Comparison of ENCODE assay signal across 24 cellular contexts in genomic region chr1:59769412-59770095, GRCh38. TPM values are rescaled to one million over a fixed set of nuclear protein-coding genes. Genes with fewer than 3 reads are reported as not detected.
DNase-seq lines count a peak whose midpoint lies in the region; ATAC-seq, FAIRE-seq and TF ChIP-seq lines count a peak whose summit lies in the region.
"Had no signal": no experiment of that assay in that cellular context is flagged by ENCODE, and none has a peak within 500 bp of the region (broad histone marks: within the 10 kb centered on the region; RNA-seq: fewer than 3 reads in every experiment).

No MANE protein-coding gene starts in this region.

- 3% methylated on average over 9 of the region's 9 CpGs for WGBS in K562 (ENCODE audit: insufficient coverage, low coverage, missing lambda C conversion rate)

- H3K27ac ChIP-seq in A673 (ENCODE audit: low read depth, low read length, poor library complexity, severe bottlenecking) (peak overlapping the region; percentile 83), HEK293 (ENCODE audit: extremely low read depth, low read depth, low read length) (no peak overlapping the region), K562 (ENCODE audit: extremely low read depth, low read depth, low read length) (no peak overlapping the region)
- H3K27ac ChIP-seq: adrenal gland, gastroesophageal sphincter, parathyroid adenoma, testis had no signal

- H3K4me1 Mint-ChIP-seq in glutamatergic neuron (ENCODE audit: low read depth, unreplicated experiment) = peaks cover 5% of the 10 kb centered on the region
- H3K4me1 Mint-ChIP-seq: CD4-positive, CD25-positive, alpha-beta regulatory T cell had no signal

- H3K4me3 Mint-ChIP-seq in glutamatergic neuron (ENCODE audit: unreplicated experiment) = no peak overlapping the region
- H3K4me3 Mint-ChIP-seq: CD4-positive, CD25-positive, alpha-beta regulatory T cell; dendritic cell treated with granulocyte-macrophage colony-stimulating factor and Interleukin-4, amounts not matched to agents 40 ng/mL and 50 ng/mL, for 4 days; natural killer cell treated with Interleukin-12 subunit alpha and Interleukin-12 subunit beta and Interleukin-15 and Interleukin-18, amount 100 ng/mL, for 72 hours; WTC11 had no signal

- ATAC-seq in K562 (no peak), GM18868 (IDR thresholded peaks at IDR 0.05; ENCODE audit: unreplicated experiment) (no peak)
- ATAC-seq: gastroesophageal sphincter, left colon, WTC11 had no signal

- no peak for TF ChIP-seq POLR2A in K562 (conservative IDR thresholded peaks at IDR 0.05)

- H3K36me3 ChIP-seq in A673 (ENCODE audit: insufficient read depth, low read length, poor library complexity, severe bottlenecking) (no peaks in the 10 kb centered on the region), HEK293 (ENCODE audit: control insufficient read depth in 2 of 2, insufficient read depth in 1 of 2, low read length in 2 of 2) (no peaks in the 10 kb centered on the region), K562 (ENCODE audit: control insufficient read depth, insufficient read depth, low read length) (no peaks in the 10 kb centered on the region)
- H3K36me3 ChIP-seq: adrenal gland, gastroesophageal sphincter had no signal

- no peak overlapping the region for H3K9ac ChIP-seq in K562 (ENCODE audit: insufficient read depth in 1 of 2, low read depth in 2 of 2, low read length in 2 of 2)
- H3K9ac ChIP-seq: parathyroid adenoma had no signal

- H3K27me3 ChIP-seq in A673 (replicated peaks; ENCODE audit: insufficient read depth, low read depth, low read length, poor library complexity) (no peaks in the 10 kb centered on the region), K562 (ENCODE audit: control insufficient read depth in 2 of 2, insufficient read depth in 2 of 2, low read length in 2 of 2) (peaks cover 5 to 11% of the 10 kb centered on the region in 2 experiments; a peak in 2 of 5 replicates)
- H3K27me3 ChIP-seq: adrenal gland, gastroesophageal sphincter, testis had no signal

- H3K4me2 ChIP-seq in K562 (ENCODE audit: insufficient read depth, low read length) = no peak overlapping the region

- BruUV-seq in A673 (replicated peaks; lab: Mats Ljungman, UMichigan) = no TSS peak
- BruUV-seq in K562 (replicated peaks; lab: Mats Ljungman, UMichigan) = no TSS peak

- peak; percentile 94 for DNase-seq in A673 (ENCODE audit: low spot score)
- peak in 1 of 4 experiments; percentile 16 for DNase-seq in K562 (ENCODE audit: extremely low read depth in 1 of 4, low spot score in 3 of 4)
- DNase-seq in kidney glomerular epithelial cell (lab: John Stamatoyannopoulos, UW) = peak; percentile 49
- no peak for DNase-seq in ACHN
- no peak for DNase-seq in glutamatergic neuron
- no peak for DNase-seq in NCI-H1436 (lab: John Stamatoyannopoulos, UW)
- DNase-seq: activated CD4-positive, alpha-beta T cell treated with anti-CD3 and anti-CD28 coated beads, Interleukin-2, amount 50 U/mL, for 4 hours; activated gamma-delta T cell; adrenal gland; CD4-positive, CD25-positive, alpha-beta regulatory T cell; DMS79 treated with DMSO at 0.1 percent for 48 hours; GOT3; left colon; NCI-H1930; NK-92 treated with Interleukin-12 subunit alpha and Interleukin-12 subunit beta, amount 100 ng/mL, for 24 hours; testis had no signal

- no peak for TF ChIP-seq EP300 in K562 (IDR thresholded peaks at IDR 0.05; ENCODE audit: low read length)

- intact Hi-C loops in A673 (cut with micrococcal nuclease; ENCODE audit: unreplicated experiment) (loop anchor here (2.0 kb wide), 1 partner anchor 77 kb away; no protein-coding TSS in a partner anchor), K562 (cut with micrococcal nuclease) (no loop called here)

- POLR2A ChIA-PET in A673 (lab: Charles Lee; ENCODE audit: low non-redundant PET) = no interaction called here
- POLR2A ChIA-PET in HEK293 (lab: Yijun Ruan, JAX) = no interaction called here
- POLR2A ChIA-PET in K562 (lab: Yijun Ruan, JAX) = no interaction called here

- H3K36me3 Mint-ChIP-seq in glutamatergic neuron (ENCODE audit: unreplicated experiment) = no peaks in the 10 kb centered on the region
- H3K36me3 Mint-ChIP-seq: CD4-positive, CD25-positive, alpha-beta regulatory T cell; natural killer cell treated with Interleukin-12 subunit alpha and Interleukin-12 subunit beta and Interleukin-15 and Interleukin-18, amount 100 ng/mL, for 72 hours; WTC11 had no signal

- TF ChIP-seq CTCF in A673 (conservative IDR thresholded peaks at IDR 0.05; ENCODE audit: low read depth, low read length) = no peak
- TF ChIP-seq CTCF in HEK293 (tag by site-specific recombination; IDR thresholded peaks at IDR 0.05) = no peak
- no peak for TF ChIP-seq CTCF in K562 (IDR thresholded peaks at IDR 0.05 in 2 of 3, conservative IDR thresholded peaks at IDR 0.05 in 1 of 3; ENCODE audit: insufficient read depth in 2 of 3, low read depth in 1 of 3, low read length in 3 of 3)
- no peak for TF ChIP-seq CTCF in glutamatergic neuron (IDR thresholded peaks at IDR 0.05; ENCODE audit: partially characterized antibody, unreplicated experiment)

- no peak overlapping the region for H3K27ac Mint-ChIP-seq in glutamatergic neuron (ENCODE audit: unreplicated experiment)
- H3K27ac Mint-ChIP-seq: CD4-positive, CD25-positive, alpha-beta regulatory T cell; dendritic cell treated with granulocyte-macrophage colony-stimulating factor and Interleukin-4, amounts not matched to agents 40 ng/mL and 50 ng/mL, for 4 days; natural killer cell treated with Interleukin-12 subunit alpha and Interleukin-12 subunit beta and Interleukin-15 and Interleukin-18, amount 100 ng/mL, for 72 hours; WTC11 had no signal

- in situ Hi-C loops in K562 (cut with MboI) = loop anchor here (10.0 to 25.0 kb wide), 2 partner anchors 1025 to 1257 kb away; no protein-coding TSS in a partner anchor
- in situ Hi-C loops in ACHN (cut with HindIII; ENCODE audit: low pct_ligation_motif_present, low pct_unique_long_range_greater_than_20kb, low sequenced_read_pairs) = no loop called here

- H3K4me1 ChIP-seq in A673 (ENCODE audit: insufficient read depth, low read length, poor library complexity, severe bottlenecking) (peaks cover 85% of the 10 kb centered on the region), HEK293 (ENCODE audit: control insufficient read depth, insufficient read depth, low read length) (no peaks in the 10 kb centered on the region), K562 (replicated peaks in 1 of 2; ENCODE audit: control insufficient read depth in 2 of 2, insufficient read depth in 2 of 2, low read length in 2 of 2) (peaks cover 0 to 7% of the 10 kb centered on the region in 2 experiments; a peak in 1 of 5 replicates)
- H3K4me1 ChIP-seq: gastroesophageal sphincter, parathyroid adenoma had no signal

- no peaks in the 10 kb centered on the region for H3K79me2 ChIP-seq in K562 (ENCODE audit: control insufficient read depth, insufficient read depth, low read length)
- H3K79me2 ChIP-seq: parathyroid adenoma had no signal

- H3K4me3 ChIP-seq in A673 (ENCODE audit: low read depth, low read length, poor library complexity, severe bottlenecking) (no peak overlapping the region), HEK293 (ENCODE audit: low read depth, low read length) (no peak overlapping the region), K562 (no peak overlapping the region)
- H3K4me3 ChIP-seq: adrenal gland, gastroesophageal sphincter, testis had no signal

- FAIRE-seq in K562 (lab: Jason Lieb, UNC) = no peak
- FAIRE-seq: GM12892 had no signal

- H3K9me3 ChIP-seq in A673 (ENCODE audit: low read depth, low read length, poor library complexity, severe bottlenecking) (no peaks in the 10 kb centered on the region), HEK293 (ENCODE audit: control insufficient read depth, insufficient read depth, low read depth, low read length) (no peaks in the 10 kb centered on the region), K562 (replicated peaks; ENCODE audit: control insufficient read depth, insufficient read depth, low read depth, low read length) (no peaks in the 10 kb centered on the region)
- H3K9me3 ChIP-seq: adrenal gland, gastroesophageal sphincter, testis had no signal

- H2AFZ ChIP-seq in K562 (ENCODE audit: low read depth, low read length) = no peak overlapping the region
- H2AFZ ChIP-seq: parathyroid adenoma had no signal

- no peaks in the 10 kb centered on the region for H3K27me3 Mint-ChIP-seq in glutamatergic neuron (ENCODE audit: unreplicated experiment)
- H3K27me3 Mint-ChIP-seq: dendritic cell treated with granulocyte-macrophage colony-stimulating factor and Interleukin-4, amounts not matched to agents 40 ng/mL and 50 ng/mL, for 4 days had no signal

- CTCF ChIA-PET in A673 (lab: Charles Lee) = no interaction called here
- CTCF ChIA-PET in HEK293 (lab: Yijun Ruan, JAX) = interaction anchor here (1.1 kb wide), 1 partner anchor 9 kb away, joined by 5 read pairs; no protein-coding TSS in a partner anchor
- CTCF ChIA-PET in K562 (lab: Yijun Ruan, JAX; ENCODE audit: low intra/inter-chr PET ratio) = no interaction called here

- no peak for TF ChIP-seq RAD21 in K562 (CRISPR knock-in tag; conservative IDR thresholded peaks at IDR 0.05 in 1 of 2, IDR thresholded peaks at IDR 0.05 in 1 of 2)

- no peaks in the 10 kb centered on the region for H4K20me1 ChIP-seq in K562 (replicated peaks; ENCODE audit: control insufficient read depth, insufficient read depth, low read length)

- H3K9me1 ChIP-seq in K562 (ENCODE audit: control insufficient read depth, insufficient read depth, low read length) = no peaks in the 10 kb centered on the region

- H3K9me3 Mint-ChIP-seq in glutamatergic neuron (ENCODE audit: unreplicated experiment) = no peaks in the 10 kb centered on the region
- H3K9me3 Mint-ChIP-seq: CD4-positive, CD25-positive, alpha-beta regulatory T cell; dendritic cell treated with granulocyte-macrophage colony-stimulating factor and Interleukin-4, amounts not matched to agents 40 ng/mL and 50 ng/mL, for 4 days; natural killer cell treated with Interleukin-12 subunit alpha and Interleukin-12 subunit beta and Interleukin-15 and Interleukin-18, amount 100 ng/mL, for 72 hours; WTC11 had no signal

RNA-seq across cellular contexts. Expression of gene HOOK1, which starts 45.2 kb away (rescaled TPM):
- total RNA-seq in A673 (2021) (272 and 293 TPM in 2 replicates), K562 (2014; rRNA removed) (under 0.01 TPM in 1 of 2 replicates, not detected in the other), K562 (2014; rRNA removed; fragmentation: Illumina TruSeq; extraction: Trizol) (not detected in 2 replicates), K562 (2015; rRNA removed; fragmentation: Illumina TruSeq; extraction: Trizol) (0.18 TPM in 1 of 2 replicates, not detected in the other), K562 (2021) (0.04 and 0.11 TPM in 2 replicates), glutamatergic neuron (ENCODE audit: unreplicated experiment) (2.1 TPM)
- total RNA-seq in K562 (2011; cell fraction: chromatin; rRNA removed; ENCODE audit: low replicate concordance) = not detected in 2 replicates
- total RNA-seq in K562 (2011; cell fraction: nucleolus; rRNA removed) = not detected in 2 replicates
- not detected in 2 replicates for total RNA-seq in K562 (2011; cell fraction: nucleoplasm; rRNA removed)
- polyA plus RNA-seq in K562 (2011; rRNA removed) (not detected in 2 replicates), K562 (2014; fragmentation: Illumina TruSeq; extraction: Trizol) (not detected in 2 replicates), K562 (2014; fragmentation: Nextera tagmentation; extraction: Ambion mirVana) (not detected), K562 (2014; rRNA removed) (not detected in 2 replicates)
- polyA plus RNA-seq in K562 (2011; cell fraction: cytosol; rRNA removed) = not detected in 2 replicates
- polyA plus RNA-seq in K562 (2011; cell fraction: nucleus; rRNA removed) = not detected in 2 replicates
- polyA plus RNA-seq in K562 (2012) = 0.04 TPM in 1 of 2 replicates, not detected in the other
- 0.06 TPM in 1 of 2 replicates, not detected in the other for polyA minus RNA-seq in K562 (2011; rRNA and poly(A)+ RNA removed)
- polyA minus RNA-seq in K562 (2011; cell fraction: cytosol; rRNA and poly(A)+ RNA removed) = not detected in 2 replicates
- under 0.01 TPM in 1 of 2 replicates, not detected in the other for polyA minus RNA-seq in K562 (2011; cell fraction: nucleus; rRNA and poly(A)+ RNA removed)

Comparison
In these comparisons a context has a peak if more than half of its experiments do, and no peak if none do; other contexts are left out.
1. DNase-seq: peak in A673 (single experiment) and kidney glomerular epithelial cell (single experiment); none in ACHN (single experiment), glutamatergic neuron (single experiment) and NCI-H1436 (single experiment).
2. RNA of gene HOOK1, which starts 45.2 kb away (total RNA-seq): 272 to 293 TPM in A673; 2.1 TPM in glutamatergic neuron (single experiment) and under 0.01 to 0.18 TPM in K562; every median in the first group is over 10 times any median in the second.